Comparison of ENCODE assay signal across 1 cellular context in genomic region chr11:130726234-130726559, GRCh38.
TF ChIP-seq lines count a peak whose summit lies in the region.

No MANE protein-coding gene starts in this region.

TF ChIP-seq in HepG2, 621 proteins besides CTCF, POLR2A, EP300 and RAD21 (continued from another document):
- TF ChIP-seq, protein P1, sequence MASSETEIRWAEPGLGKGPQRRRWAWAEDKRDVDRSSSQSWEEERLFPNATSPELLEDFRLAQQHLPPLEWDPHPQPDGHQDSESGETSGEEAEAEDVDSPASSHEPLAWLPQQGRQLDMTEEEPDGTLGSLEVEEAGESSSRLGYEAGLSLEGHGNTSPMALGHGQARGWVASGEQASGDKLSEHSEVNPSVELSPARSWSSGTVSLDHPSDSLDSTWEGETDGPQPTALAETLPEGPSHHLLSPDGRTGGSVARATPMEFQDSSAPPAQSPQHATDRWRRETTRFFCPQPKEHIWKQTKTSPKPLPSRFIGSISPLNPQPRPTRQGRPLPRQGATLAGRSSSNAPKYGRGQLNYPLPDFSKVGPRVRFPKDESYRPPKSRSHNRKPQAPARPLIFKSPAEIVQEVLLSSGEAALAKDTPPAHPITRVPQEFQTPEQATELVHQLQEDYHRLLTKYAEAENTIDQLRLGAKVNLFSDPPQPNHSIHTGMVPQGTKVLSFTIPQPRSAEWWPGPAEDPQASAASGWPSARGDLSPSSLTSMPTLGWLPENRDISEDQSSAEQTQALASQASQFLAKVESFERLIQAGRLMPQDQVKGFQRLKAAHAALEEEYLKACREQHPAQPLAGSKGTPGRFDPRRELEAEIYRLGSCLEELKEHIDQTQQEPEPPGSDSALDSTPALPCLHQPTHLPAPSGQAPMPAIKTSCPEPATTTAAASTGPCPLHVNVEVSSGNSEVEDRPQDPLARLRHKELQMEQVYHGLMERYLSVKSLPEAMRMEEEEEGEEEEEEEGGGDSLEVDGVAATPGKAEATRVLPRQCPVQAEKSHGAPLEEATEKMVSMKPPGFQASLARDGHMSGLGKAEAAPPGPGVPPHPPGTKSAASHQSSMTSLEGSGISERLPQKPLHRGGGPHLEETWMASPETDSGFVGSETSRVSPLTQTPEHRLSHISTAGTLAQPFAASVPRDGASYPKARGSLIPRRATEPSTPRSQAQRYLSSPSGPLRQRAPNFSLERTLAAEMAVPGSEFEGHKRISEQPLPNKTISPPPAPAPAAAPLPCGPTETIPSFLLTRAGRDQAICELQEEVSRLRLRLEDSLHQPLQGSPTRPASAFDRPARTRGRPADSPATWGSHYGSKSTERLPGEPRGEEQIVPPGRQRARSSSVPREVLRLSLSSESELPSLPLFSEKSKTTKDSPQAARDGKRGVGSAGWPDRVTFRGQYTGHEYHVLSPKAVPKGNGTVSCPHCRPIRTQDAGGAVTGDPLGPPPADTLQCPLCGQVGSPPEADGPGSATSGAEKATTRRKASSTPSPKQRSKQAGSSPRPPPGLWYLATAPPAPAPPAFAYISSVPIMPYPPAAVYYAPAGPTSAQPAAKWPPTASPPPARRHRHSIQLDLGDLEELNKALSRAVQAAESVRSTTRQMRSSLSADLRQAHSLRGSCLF (CRISPR knock-in tag; IDR thresholded peaks at IDR 0.05; ENCODE audit: borderline replicate concordance) = no peak
- TF ChIP-seq STAT6 (CRISPR knock-in tag; IDR thresholded peaks at IDR 0.05; ENCODE audit: borderline replicate concordance) (no peak), ZNF879 (CRISPR knock-in tag; IDR thresholded peaks at IDR 0.05) (no peak)
